ENCODE assay signal across 10 cellular contexts in genomic region chr3:177646749-177647148, GRCh38.
A peak's percentile ranks its signal among the peaks of the same experiment; 100 is the strongest.
DNase-seq lines count a peak whose midpoint lies in the region; ATAC-seq and TF ChIP-seq lines count a peak whose summit lies in the region.
"Had no signal": no experiment of that assay in that cellular context is flagged by ENCODE, and none has a peak within 500 bp of the region (broad histone marks: within the 10 kb centered on the region; RNA-seq: fewer than 3 reads in every experiment).

No MANE protein-coding gene starts in this region.

- no peaks in the 10 kb centered on the region for H3K27me3 ChIP-seq in CD4-positive, alpha-beta T cell (ENCODE audit: control insufficient read depth, insufficient read depth, low read length)
- H3K27me3 ChIP-seq: ovary had no signal

- TF ChIP-seq CTCF in CD4-positive, alpha-beta T cell (IDR thresholded peaks at IDR 0.05), result no peak

- ATAC-seq in CD4-positive, alpha-beta T cell (ENCODE audit: poor library complexity), result peak; percentile 51
- ATAC-seq in GM19467 (IDR thresholded peaks at IDR 0.05; ENCODE audit: unreplicated experiment) (peak; percentile 56), HG03045 (IDR thresholded peaks at IDR 0.05; ENCODE audit: unreplicated experiment) (no peak)
- ATAC-seq in activated naive CD8-positive, alpha-beta T cell treated with anti-CD3 and anti-CD28 coated beads, Interleukin-2, amount 10 ng/mL, durations not matched to agents 7 days and 5 days (ENCODE audit: low read depth), result peak; percentile 89

- CTCF ChIA-PET in CD4-positive, alpha-beta T cell (lab: Charles Lee), result interaction anchor here (0.6 kb wide), 1 partner anchor 345 kb away, joined by 3 read pairs; no protein-coding TSS in a partner anchor

- H3K36me3 Mint-ChIP-seq in CD4-positive, alpha-beta T cell (ENCODE audit: low read depth), result no peaks in the 10 kb centered on the region
- peaks cover 10% of the 10 kb centered on the region for H3K36me3 Mint-ChIP-seq in activated naive CD8-positive, alpha-beta T cell treated with anti-CD3 and anti-CD28 coated beads, Interleukin-2, amount 10 ng/mL, durations not matched to agents 7 days and 5 days

- POLR2A ChIA-PET in CD4-positive, alpha-beta T cell (lab: Charles Lee), result interaction anchor here (0.7 to 2.5 kb wide), 7 partner anchors 46 to 450 kb away, joined by 3 to 13 read pairs (median 3); partner anchors contain the start of gene TBL1XR1
- POLR2A ChIA-PET in activated naive CD8-positive, alpha-beta T cell treated with anti-CD3 and anti-CD28 coated beads, Interleukin-2, amount 10 ng/mL, durations not matched to agents 7 days and 5 days (lab: Charles Lee), result no interaction called here

- H3K4me1 Mint-ChIP-seq in CD4-positive, alpha-beta T cell (ENCODE audit: low read depth), result peaks cover 72% of the 10 kb centered on the region
- peaks cover 50% of the 10 kb centered on the region for H3K4me1 Mint-ChIP-seq in activated naive CD8-positive, alpha-beta T cell treated with anti-CD3 and anti-CD28 coated beads, Interleukin-2, amount 10 ng/mL, durations not matched to agents 7 days and 5 days

- peak overlapping the region; percentile 58 for H3K4me3 Mint-ChIP-seq in CD4-positive, alpha-beta T cell
- peak overlapping the region; percentile 65 for H3K4me3 Mint-ChIP-seq in activated naive CD8-positive, alpha-beta T cell treated with anti-CD3 and anti-CD28 coated beads, Interleukin-2, amount 10 ng/mL, durations not matched to agents 7 days and 5 days

- peak in 3 of 10 experiments; percentile 11 to 29 (median 19) for DNase-seq in CD4-positive, alpha-beta T cell
- DNase-seq in Kasumi-1 (lab: John Stamatoyannopoulos, UW) (peak; percentile 89 to 91), AG08396 (ENCODE audit: low spot score) (no peak), activated gamma-delta T cell (lab: John Stamatoyannopoulos, UW) (no peak)
- DNase-seq in activated naive CD8-positive, alpha-beta T cell treated with anti-CD3 and anti-CD28 coated beads, Interleukin-2, amount 10 ng/mL, durations not matched to agents 7 days and 5 days, result peak; percentile 39
- DNase-seq in stimulated activated naive CD4-positive, alpha-beta T cell treated with Interleukin-2 at 50 U/mL for 16 hours (lab: John Stamatoyannopoulos, UW), result no peak
- DNase-seq: NCI-H226, ovary had no signal

- H3K9me3 Mint-ChIP-seq in CD4-positive, alpha-beta T cell, result no peaks in the 10 kb centered on the region
- H3K9me3 Mint-ChIP-seq in activated naive CD8-positive, alpha-beta T cell treated with anti-CD3 and anti-CD28 coated beads, Interleukin-2, amount 10 ng/mL, durations not matched to agents 7 days and 5 days, result no peaks in the 10 kb centered on the region

- no peak overlapping the region for H3K27ac ChIP-seq in CD4-positive, alpha-beta T cell (ENCODE audit: low read depth, low read length)
- H3K27ac ChIP-seq: ovary had no signal

- intact Hi-C loops in CD4-positive, alpha-beta T cell (cut with DNase I, micrococcal nuclease), result loop anchor here in 1 of 2 experiments (10.0 kb wide), 1 partner anchor 52 kb away; no protein-coding TSS in a partner anchor

- no peaks in the 10 kb centered on the region for H3K27me3 Mint-ChIP-seq in CD4-positive, alpha-beta T cell
- no peaks in the 10 kb centered on the region for H3K27me3 Mint-ChIP-seq in activated naive CD8-positive, alpha-beta T cell treated with anti-CD3 and anti-CD28 coated beads, Interleukin-2, amount 10 ng/mL, durations not matched to agents 7 days and 5 days

- H3K27ac Mint-ChIP-seq in CD4-positive, alpha-beta T cell, result peak overlapping the region; percentile 69
- peak overlapping the region; percentile 76 for H3K27ac Mint-ChIP-seq in activated naive CD8-positive, alpha-beta T cell treated with anti-CD3 and anti-CD28 coated beads, Interleukin-2, amount 10 ng/mL, durations not matched to agents 7 days and 5 days

- H3K9me3 ChIP-seq in CD4-positive, alpha-beta T cell (ENCODE audit: control insufficient read depth, low read length), result no peaks in the 10 kb centered on the region
- H3K9me3 ChIP-seq: ovary had no signal

Comparison
In these comparisons a context has a peak if more than half of its experiments do, and no peak if none do; other contexts are left out.
1. DNase-seq: peak in Kasumi-1 (2 of 2) and activated naive CD8-positive, alpha-beta T cell treated with anti-CD3 and anti-CD28 coated beads, Interleukin-2, amount 10 ng/mL, durations not matched to agents 7 days and 5 days (single experiment); none in stimulated activated naive CD4-positive, alpha-beta T cell treated with Interleukin-2 at 50 U/mL for 16 hours (single experiment), AG08396 (single experiment) and activated gamma-delta T cell (single experiment).